Comparison of ENCODE assay signal across 7 cellular contexts in genomic region chr15:48976444-48977088, GRCh38. TPM values are rescaled to one million over a fixed set of nuclear protein-coding genes. Genes with fewer than 3 reads are reported as not detected.
DNase-seq lines count a peak whose midpoint lies in the region; ATAC-seq and TF ChIP-seq lines count a peak whose summit lies in the region.

No MANE protein-coding gene starts in this region.

- no peaks in the 10 kb centered on the region for H3K9me3 ChIP-seq in GM23248 (ENCODE audit: low read depth)
- no peaks in the 10 kb centered on the region for H3K9me3 ChIP-seq in mucosa of descending colon

- H3K4me1 ChIP-seq in GM23248 (ENCODE audit: insufficient read depth) (no peaks in the 10 kb centered on the region), mucosa of descending colon (ENCODE audit: low read depth) (peaks cover 4% of the 10 kb centered on the region)

- no peaks in the 10 kb centered on the region for H3K27me3 ChIP-seq in GM23248 (replicated peaks; ENCODE audit: insufficient read depth)

- H3K9ac ChIP-seq in GM23248, result no peak overlapping the region

- no peaks in the 10 kb centered on the region for H3F3A ChIP-seq in GM23248 (ENCODE audit: insufficient read depth)

- H3K4me3 Mint-ChIP-seq in progenitor cell of endocrine pancreas (ENCODE audit: low read depth), result peak overlapping the region; percentile 66
- H3K4me3 Mint-ChIP-seq in stimulated activated naive B cell treated with anti-CD40 and anti-IgM and Interleukin-4, amounts not matched to agents 10 μg/mL and 1 μg/mL and 100 μg/mL, for 72 hours, result peak overlapping the region in 1 of 2 donors; percentile 50

- DNase-seq in GM23248, result no peak
- DNase-seq in SK-MEL-5 (ENCODE audit: low read depth, low spot score), result peak; percentile 72
- DNase-seq in left ventricle myocardium superior, result peak; percentile 22
- no peak for DNase-seq in progenitor cell of endocrine pancreas (ENCODE audit: low spot score, unreplicated experiment)
- DNase-seq in mucosa of descending colon, result no peak
- DNase-seq in stimulated activated naive B cell treated with anti-CD40 and anti-IgM and Interleukin-4, amounts not matched to agents 10 μg/mL and 1 μg/mL and 100 μg/mL, for 72 hours, result no peak
- DNase-seq in stimulated activated CD4-positive, alpha-beta T cell treated with anti-CD3 and anti-CD28 coated beads, Interleukin-2, amount 100 ng/mL, for 24 hours, result no peak

- peak overlapping the region; percentile 97 for H2AFZ ChIP-seq in GM23248

- no peak overlapping the region for H3K27ac ChIP-seq in GM23248

- 95 to 96% methylated on average over 17 of the region's 17 CpGs for WGBS in GM23248 (ENCODE audit: low coverage in 1 of 2, low lambda C conversion rate in 2 of 2, missing lambda C conversion rate in 2 of 2), 2 experiments

- ATAC-seq in left ventricle myocardium superior (no peak), mucosa of descending colon (no peak)
- no peak for ATAC-seq in stimulated activated naive B cell treated with anti-CD40 and anti-IgM and Interleukin-4, amounts not matched to agents 10 μg/mL and 1 μg/mL and 100 μg/mL, for 72 hours (replicated peaks)

- H3K27me3 Mint-ChIP-seq in progenitor cell of endocrine pancreas, result peaks cover 3% of the 10 kb centered on the region
- peaks cover 33 to 60% of the 10 kb centered on the region in 2 donors for H3K27me3 Mint-ChIP-seq in stimulated activated naive B cell treated with anti-CD40 and anti-IgM and Interleukin-4, amounts not matched to agents 10 μg/mL and 1 μg/mL and 100 μg/mL, for 72 hours

- H3K27ac Mint-ChIP-seq in progenitor cell of endocrine pancreas, result peak overlapping the region; percentile 93
- H3K27ac Mint-ChIP-seq in stimulated activated naive B cell treated with anti-CD40 and anti-IgM and Interleukin-4, amounts not matched to agents 10 μg/mL and 1 μg/mL and 100 μg/mL, for 72 hours, result no peak overlapping the region

- H3K4me1 Mint-ChIP-seq in progenitor cell of endocrine pancreas (ENCODE audit: low read depth), result peaks cover 6% of the 10 kb centered on the region
- H3K4me1 Mint-ChIP-seq in stimulated activated naive B cell treated with anti-CD40 and anti-IgM and Interleukin-4, amounts not matched to agents 10 μg/mL and 1 μg/mL and 100 μg/mL, for 72 hours, result peaks cover 0 to 1% of the 10 kb centered on the region in 2 donors

- no peaks in the 10 kb centered on the region for H3K36me3 Mint-ChIP-seq in progenitor cell of endocrine pancreas (ENCODE audit: insufficient read depth)
- H3K36me3 Mint-ChIP-seq in stimulated activated naive B cell treated with anti-CD40 and anti-IgM and Interleukin-4, amounts not matched to agents 10 μg/mL and 1 μg/mL and 100 μg/mL, for 72 hours, result no peaks in the 10 kb centered on the region

- H3K9me3 Mint-ChIP-seq in progenitor cell of endocrine pancreas (ENCODE audit: low read depth), result no peaks in the 10 kb centered on the region
- no peaks in the 10 kb centered on the region for H3K9me3 Mint-ChIP-seq in stimulated activated naive B cell treated with anti-CD40 and anti-IgM and Interleukin-4, amounts not matched to agents 10 μg/mL and 1 μg/mL and 100 μg/mL, for 72 hours

- intact Hi-C loops in left ventricle myocardium superior (cut with micrococcal nuclease) (no loop called here), mucosa of descending colon (cut with DNase I, micrococcal nuclease) (no loop called here)

- no peak for TF ChIP-seq CTCF in progenitor cell of endocrine pancreas (IDR thresholded peaks at IDR 0.05; ENCODE audit: unreplicated experiment)
- TF ChIP-seq CTCF in mucosa of descending colon (IDR thresholded peaks at IDR 0.05), result no peak

- peak overlapping the region; percentile 84 for H3K4me2 ChIP-seq in GM23248 (ENCODE audit: unreplicated experiment)

- H3K36me3 ChIP-seq in GM23248 (ENCODE audit: low read depth) (no peaks in the 10 kb centered on the region), mucosa of descending colon (ENCODE audit: low read depth) (no peaks in the 10 kb centered on the region)

- no peaks in the 10 kb centered on the region for H3K79me2 ChIP-seq in GM23248 (ENCODE audit: insufficient read depth)

- in situ Hi-C loops in GM23248 (cut with MboI), result no loop called here
- in situ Hi-C loops in SK-MEL-5 (cut with HindIII; ENCODE audit: low pct_unique_long_range_greater_than_20kb, low sequenced_read_pairs), result no loop called here

- H3K4me3 ChIP-seq in GM23248 (peak overlapping the region; percentile 78), mucosa of descending colon (no peak overlapping the region)

- H3K9me2 ChIP-seq in GM23248 (ENCODE audit: insufficient read depth), result no peaks in the 10 kb centered on the region

- no peaks in the 10 kb centered on the region for H4K20me1 ChIP-seq in GM23248 (ENCODE audit: insufficient read depth)

RNA-seq across cellular contexts. Expression of gene SHC4, which starts 12.8 kb away (rescaled TPM):
- total RNA-seq in GM23248 (2014; rRNA removed; shearing (Covaris generic)), result 0.43 and 0.76 TPM in 2 replicates
- polyA plus RNA-seq in GM23248 (2016; fragmentation: Nextera tagmentation; extraction: Ambion mirVana), result 0.45 and 0.99 TPM in 2 replicates
- 20.9 and 21.3 TPM in 2 replicates for total RNA-seq in SK-MEL-5 (2014; rRNA removed; shearing (Covaris generic))
- 13.8 and 19.4 TPM in 2 replicates for polyA plus RNA-seq in SK-MEL-5 (2015; cell fraction: cytosol; rRNA removed)
- polyA plus RNA-seq in SK-MEL-5 (2015; cell fraction: nucleus; rRNA removed), result 15.4 and 22.4 TPM in 2 replicates
- total RNA-seq in left ventricle myocardium superior, result 2.4 TPM
- 0.36 and 0.47 TPM in 2 replicates for total RNA-seq in progenitor cell of endocrine pancreas
- total RNA-seq in mucosa of descending colon, result 1 to 10 TPM in 1 of 3 donors, under 1 TPM in 2; 0.31 to 3.6 (median 0.43) TPM

Comparison
In these comparisons a context has a peak if more than half of its experiments do, and no peak if none do; other contexts are left out.
1. DNase-seq: peak in SK-MEL-5 (single experiment) and left ventricle myocardium superior (single experiment); none in GM23248 (single experiment), progenitor cell of endocrine pancreas (single experiment), mucosa of descending colon (0 of 3), stimulated activated naive B cell treated with anti-CD40 and anti-IgM and Interleukin-4, amounts not matched to agents 10 μg/mL and 1 μg/mL and 100 μg/mL, for 72 hours (single experiment) and stimulated activated CD4-positive, alpha-beta T cell treated with anti-CD3 and anti-CD28 coated beads, Interleukin-2, amount 100 ng/mL, for 24 hours (0 of 2).